ENCODE assay signal across 1 cellular context in the genomic region with DNA sequence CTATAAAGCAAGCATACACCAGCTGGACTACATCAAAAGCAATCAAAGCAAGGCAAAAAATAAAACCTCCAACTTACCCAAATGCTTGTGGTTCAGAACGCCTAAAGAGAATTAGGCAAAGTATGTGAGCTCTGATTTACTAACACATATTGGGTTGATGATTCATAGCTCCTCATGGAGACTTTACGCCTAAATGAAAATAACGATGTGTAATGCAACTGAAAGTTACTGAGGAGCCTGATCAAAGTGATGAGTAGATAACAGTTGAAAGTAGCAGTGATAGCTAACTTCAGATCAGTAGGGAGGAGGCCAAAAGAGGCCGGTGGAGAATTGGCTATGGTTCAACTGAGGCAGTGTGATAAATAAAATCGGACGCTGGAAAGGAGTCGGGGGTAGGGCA.
A peak's percentile ranks its signal among the peaks of the same experiment; 100 is the strongest.
TF ChIP-seq lines count a peak whose summit lies in the region.

No MANE protein-coding gene starts in this region.

TF ChIP-seq in HEK293, 187 proteins besides CTCF, POLR2A, EP300 and RAD21 (continued from another document):
- TF ChIP-seq, protein P1, sequence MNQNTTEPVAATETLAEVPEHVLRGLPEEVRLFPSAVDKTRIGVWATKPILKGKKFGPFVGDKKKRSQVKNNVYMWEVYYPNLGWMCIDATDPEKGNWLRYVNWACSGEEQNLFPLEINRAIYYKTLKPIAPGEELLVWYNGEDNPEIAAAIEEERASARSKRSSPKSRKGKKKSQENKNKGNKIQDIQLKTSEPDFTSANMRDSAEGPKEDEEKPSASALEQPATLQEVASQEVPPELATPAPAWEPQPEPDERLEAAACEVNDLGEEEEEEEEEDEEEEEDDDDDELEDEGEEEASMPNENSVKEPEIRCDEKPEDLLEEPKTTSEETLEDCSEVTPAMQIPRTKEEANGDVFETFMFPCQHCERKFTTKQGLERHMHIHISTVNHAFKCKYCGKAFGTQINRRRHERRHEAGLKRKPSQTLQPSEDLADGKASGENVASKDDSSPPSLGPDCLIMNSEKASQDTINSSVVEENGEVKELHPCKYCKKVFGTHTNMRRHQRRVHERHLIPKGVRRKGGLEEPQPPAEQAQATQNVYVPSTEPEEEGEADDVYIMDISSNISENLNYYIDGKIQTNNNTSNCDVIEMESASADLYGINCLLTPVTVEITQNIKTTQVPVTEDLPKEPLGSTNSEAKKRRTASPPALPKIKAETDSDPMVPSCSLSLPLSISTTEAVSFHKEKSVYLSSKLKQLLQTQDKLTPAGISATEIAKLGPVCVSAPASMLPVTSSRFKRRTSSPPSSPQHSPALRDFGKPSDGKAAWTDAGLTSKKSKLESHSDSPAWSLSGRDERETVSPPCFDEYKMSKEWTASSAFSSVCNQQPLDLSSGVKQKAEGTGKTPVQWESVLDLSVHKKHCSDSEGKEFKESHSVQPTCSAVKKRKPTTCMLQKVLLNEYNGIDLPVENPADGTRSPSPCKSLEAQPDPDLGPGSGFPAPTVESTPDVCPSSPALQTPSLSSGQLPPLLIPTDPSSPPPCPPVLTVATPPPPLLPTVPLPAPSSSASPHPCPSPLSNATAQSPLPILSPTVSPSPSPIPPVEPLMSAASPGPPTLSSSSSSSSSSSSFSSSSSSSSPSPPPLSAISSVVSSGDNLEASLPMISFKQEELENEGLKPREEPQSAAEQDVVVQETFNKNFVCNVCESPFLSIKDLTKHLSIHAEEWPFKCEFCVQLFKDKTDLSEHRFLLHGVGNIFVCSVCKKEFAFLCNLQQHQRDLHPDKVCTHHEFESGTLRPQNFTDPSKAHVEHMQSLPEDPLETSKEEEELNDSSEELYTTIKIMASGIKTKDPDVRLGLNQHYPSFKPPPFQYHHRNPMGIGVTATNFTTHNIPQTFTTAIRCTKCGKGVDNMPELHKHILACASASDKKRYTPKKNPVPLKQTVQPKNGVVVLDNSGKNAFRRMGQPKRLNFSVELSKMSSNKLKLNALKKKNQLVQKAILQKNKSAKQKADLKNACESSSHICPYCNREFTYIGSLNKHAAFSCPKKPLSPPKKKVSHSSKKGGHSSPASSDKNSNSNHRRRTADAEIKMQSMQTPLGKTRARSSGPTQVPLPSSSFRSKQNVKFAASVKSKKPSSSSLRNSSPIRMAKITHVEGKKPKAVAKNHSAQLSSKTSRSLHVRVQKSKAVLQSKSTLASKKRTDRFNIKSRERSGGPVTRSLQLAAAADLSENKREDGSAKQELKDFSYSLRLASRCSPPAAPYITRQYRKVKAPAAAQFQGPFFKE (tag by site-specific recombination; IDR thresholded peaks at IDR 0.05; ENCODE audit: borderline replicate concordance): no peak
- TF ChIP-seq WT1 (tag by site-specific recombination; IDR thresholded peaks at IDR 0.05) (no peak), ZNF214 (tag by site-specific recombination; IDR thresholded peaks at IDR 0.05; ENCODE audit: borderline replicate concordance) (no peak), ZNF600 (tag by site-specific recombination; IDR thresholded peaks at IDR 0.05) (peak; percentile 24; the same call in 1 of the 2 replicates), AEBP2 (tag by site-specific recombination; IDR thresholded peaks at IDR 0.05; ENCODE audit: borderline replicate concordance) (no peak), IKZF3 (tag by site-specific recombination; IDR thresholded peaks at IDR 0.05) (no peak)
- TF ChIP-seq, protein P2, sequence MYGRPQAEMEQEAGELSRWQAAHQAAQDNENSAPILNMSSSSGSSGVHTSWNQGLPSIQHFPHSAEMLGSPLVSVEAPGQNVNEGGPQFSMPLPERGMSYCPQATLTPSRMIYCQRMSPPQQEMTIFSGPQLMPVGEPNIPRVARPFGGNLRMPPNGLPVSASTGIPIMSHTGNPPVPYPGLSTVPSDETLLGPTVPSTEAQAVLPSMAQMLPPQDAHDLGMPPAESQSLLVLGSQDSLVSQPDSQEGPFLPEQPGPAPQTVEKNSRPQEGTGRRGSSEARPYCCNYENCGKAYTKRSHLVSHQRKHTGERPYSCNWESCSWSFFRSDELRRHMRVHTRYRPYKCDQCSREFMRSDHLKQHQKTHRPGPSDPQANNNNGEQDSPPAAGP (tag by site-specific recombination; IDR thresholded peaks at IDR 0.05): no peak
- TF ChIP-seq, protein P3, sequence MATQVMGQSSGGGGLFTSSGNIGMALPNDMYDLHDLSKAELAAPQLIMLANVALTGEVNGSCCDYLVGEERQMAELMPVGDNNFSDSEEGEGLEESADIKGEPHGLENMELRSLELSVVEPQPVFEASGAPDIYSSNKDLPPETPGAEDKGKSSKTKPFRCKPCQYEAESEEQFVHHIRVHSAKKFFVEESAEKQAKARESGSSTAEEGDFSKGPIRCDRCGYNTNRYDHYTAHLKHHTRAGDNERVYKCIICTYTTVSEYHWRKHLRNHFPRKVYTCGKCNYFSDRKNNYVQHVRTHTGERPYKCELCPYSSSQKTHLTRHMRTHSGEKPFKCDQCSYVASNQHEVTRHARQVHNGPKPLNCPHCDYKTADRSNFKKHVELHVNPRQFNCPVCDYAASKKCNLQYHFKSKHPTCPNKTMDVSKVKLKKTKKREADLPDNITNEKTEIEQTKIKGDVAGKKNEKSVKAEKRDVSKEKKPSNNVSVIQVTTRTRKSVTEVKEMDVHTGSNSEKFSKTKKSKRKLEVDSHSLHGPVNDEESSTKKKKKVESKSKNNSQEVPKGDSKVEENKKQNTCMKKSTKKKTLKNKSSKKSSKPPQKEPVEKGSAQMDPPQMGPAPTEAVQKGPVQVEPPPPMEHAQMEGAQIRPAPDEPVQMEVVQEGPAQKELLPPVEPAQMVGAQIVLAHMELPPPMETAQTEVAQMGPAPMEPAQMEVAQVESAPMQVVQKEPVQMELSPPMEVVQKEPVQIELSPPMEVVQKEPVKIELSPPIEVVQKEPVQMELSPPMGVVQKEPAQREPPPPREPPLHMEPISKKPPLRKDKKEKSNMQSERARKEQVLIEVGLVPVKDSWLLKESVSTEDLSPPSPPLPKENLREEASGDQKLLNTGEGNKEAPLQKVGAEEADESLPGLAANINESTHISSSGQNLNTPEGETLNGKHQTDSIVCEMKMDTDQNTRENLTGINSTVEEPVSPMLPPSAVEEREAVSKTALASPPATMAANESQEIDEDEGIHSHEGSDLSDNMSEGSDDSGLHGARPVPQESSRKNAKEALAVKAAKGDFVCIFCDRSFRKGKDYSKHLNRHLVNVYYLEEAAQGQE (tag by site-specific recombination; IDR thresholded peaks at IDR 0.05): no peak
- TF ChIP-seq, protein P4, sequence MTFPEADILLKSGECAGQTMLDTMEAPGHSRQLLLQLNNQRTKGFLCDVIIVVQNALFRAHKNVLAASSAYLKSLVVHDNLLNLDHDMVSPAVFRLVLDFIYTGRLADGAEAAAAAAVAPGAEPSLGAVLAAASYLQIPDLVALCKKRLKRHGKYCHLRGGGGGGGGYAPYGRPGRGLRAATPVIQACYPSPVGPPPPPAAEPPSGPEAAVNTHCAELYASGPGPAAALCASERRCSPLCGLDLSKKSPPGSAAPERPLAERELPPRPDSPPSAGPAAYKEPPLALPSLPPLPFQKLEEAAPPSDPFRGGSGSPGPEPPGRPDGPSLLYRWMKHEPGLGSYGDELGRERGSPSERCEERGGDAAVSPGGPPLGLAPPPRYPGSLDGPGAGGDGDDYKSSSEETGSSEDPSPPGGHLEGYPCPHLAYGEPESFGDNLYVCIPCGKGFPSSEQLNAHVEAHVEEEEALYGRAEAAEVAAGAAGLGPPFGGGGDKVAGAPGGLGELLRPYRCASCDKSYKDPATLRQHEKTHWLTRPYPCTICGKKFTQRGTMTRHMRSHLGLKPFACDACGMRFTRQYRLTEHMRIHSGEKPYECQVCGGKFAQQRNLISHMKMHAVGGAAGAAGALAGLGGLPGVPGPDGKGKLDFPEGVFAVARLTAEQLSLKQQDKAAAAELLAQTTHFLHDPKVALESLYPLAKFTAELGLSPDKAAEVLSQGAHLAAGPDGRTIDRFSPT (tag by site-specific recombination; IDR thresholded peaks at IDR 0.05): peak; percentile 50; the same call in 1 of the 2 replicates
